ENCODE assay signal across 1 cellular context in the genomic region with DNA sequence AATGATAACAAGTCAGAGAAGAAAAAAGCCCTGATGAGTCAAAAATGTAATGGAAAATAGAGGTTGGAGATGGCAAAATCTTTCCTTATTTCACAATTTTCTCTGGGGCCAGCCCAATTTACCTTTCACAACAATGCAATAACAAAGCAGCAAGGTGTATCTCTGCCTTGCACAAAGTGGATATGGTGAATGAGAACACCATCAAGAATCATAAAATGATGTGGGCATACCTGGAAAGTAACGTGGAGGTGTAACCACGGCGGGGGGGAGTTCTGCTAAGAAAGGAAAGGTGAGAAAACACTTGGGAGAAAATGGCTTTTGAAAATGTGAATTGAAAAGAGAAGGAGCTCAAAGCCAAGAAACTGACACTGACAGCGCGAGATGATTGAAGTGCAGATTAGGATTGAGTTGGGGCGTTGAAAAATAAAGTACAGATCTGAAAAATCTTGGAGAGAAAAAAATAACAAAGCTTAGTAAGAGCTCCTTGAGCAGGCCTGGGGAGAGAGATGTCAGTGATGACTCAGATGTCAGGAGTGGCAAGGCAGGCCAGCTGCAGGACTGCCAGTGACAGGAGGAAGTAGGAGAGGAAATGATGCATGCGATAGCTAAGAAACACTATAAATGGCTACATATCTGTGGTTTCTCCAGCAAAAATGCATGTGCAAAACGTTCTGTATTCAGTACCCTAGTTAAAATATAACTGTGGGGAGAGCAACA.
A peak's percentile ranks its signal among the peaks of the same experiment; 100 is the strongest.
TF ChIP-seq lines count a peak whose summit lies in the region.

No MANE protein-coding gene starts in this region.

TF ChIP-seq in K562, 482 proteins besides CTCF, POLR2A, EP300 and RAD21 (continues in another document):
- TF ChIP-seq GABPB1 (CRISPR knock-in tag; IDR thresholded peaks at IDR 0.05): peak; percentile 19; the same call in 1 of the 2 replicates
- TF ChIP-seq ZKSCAN8 (CRISPR knock-in tag; IDR thresholded peaks at IDR 0.05): no peak; the same call in 1 of the 2 replicates
- TF ChIP-seq ZNF445 (CRISPR knock-in tag; IDR thresholded peaks at IDR 0.05; ENCODE audit: low read depth): no peak
- peak; percentile 92 for TF ChIP-seq ZNF24 (IDR thresholded peaks at IDR 0.05)
- TF ChIP-seq HMGN3 (IDR thresholded peaks at IDR 0.05; ENCODE audit: borderline replicate concordance, extremely low read depth, insufficient read length, low read depth, low read length): no peak
- TF ChIP-seq POLR3G (IDR thresholded peaks at IDR 0.05; ENCODE audit: extremely low read depth, insufficient read length, insufficient replicate concordance): no peak
- TF ChIP-seq, protein P1, sequence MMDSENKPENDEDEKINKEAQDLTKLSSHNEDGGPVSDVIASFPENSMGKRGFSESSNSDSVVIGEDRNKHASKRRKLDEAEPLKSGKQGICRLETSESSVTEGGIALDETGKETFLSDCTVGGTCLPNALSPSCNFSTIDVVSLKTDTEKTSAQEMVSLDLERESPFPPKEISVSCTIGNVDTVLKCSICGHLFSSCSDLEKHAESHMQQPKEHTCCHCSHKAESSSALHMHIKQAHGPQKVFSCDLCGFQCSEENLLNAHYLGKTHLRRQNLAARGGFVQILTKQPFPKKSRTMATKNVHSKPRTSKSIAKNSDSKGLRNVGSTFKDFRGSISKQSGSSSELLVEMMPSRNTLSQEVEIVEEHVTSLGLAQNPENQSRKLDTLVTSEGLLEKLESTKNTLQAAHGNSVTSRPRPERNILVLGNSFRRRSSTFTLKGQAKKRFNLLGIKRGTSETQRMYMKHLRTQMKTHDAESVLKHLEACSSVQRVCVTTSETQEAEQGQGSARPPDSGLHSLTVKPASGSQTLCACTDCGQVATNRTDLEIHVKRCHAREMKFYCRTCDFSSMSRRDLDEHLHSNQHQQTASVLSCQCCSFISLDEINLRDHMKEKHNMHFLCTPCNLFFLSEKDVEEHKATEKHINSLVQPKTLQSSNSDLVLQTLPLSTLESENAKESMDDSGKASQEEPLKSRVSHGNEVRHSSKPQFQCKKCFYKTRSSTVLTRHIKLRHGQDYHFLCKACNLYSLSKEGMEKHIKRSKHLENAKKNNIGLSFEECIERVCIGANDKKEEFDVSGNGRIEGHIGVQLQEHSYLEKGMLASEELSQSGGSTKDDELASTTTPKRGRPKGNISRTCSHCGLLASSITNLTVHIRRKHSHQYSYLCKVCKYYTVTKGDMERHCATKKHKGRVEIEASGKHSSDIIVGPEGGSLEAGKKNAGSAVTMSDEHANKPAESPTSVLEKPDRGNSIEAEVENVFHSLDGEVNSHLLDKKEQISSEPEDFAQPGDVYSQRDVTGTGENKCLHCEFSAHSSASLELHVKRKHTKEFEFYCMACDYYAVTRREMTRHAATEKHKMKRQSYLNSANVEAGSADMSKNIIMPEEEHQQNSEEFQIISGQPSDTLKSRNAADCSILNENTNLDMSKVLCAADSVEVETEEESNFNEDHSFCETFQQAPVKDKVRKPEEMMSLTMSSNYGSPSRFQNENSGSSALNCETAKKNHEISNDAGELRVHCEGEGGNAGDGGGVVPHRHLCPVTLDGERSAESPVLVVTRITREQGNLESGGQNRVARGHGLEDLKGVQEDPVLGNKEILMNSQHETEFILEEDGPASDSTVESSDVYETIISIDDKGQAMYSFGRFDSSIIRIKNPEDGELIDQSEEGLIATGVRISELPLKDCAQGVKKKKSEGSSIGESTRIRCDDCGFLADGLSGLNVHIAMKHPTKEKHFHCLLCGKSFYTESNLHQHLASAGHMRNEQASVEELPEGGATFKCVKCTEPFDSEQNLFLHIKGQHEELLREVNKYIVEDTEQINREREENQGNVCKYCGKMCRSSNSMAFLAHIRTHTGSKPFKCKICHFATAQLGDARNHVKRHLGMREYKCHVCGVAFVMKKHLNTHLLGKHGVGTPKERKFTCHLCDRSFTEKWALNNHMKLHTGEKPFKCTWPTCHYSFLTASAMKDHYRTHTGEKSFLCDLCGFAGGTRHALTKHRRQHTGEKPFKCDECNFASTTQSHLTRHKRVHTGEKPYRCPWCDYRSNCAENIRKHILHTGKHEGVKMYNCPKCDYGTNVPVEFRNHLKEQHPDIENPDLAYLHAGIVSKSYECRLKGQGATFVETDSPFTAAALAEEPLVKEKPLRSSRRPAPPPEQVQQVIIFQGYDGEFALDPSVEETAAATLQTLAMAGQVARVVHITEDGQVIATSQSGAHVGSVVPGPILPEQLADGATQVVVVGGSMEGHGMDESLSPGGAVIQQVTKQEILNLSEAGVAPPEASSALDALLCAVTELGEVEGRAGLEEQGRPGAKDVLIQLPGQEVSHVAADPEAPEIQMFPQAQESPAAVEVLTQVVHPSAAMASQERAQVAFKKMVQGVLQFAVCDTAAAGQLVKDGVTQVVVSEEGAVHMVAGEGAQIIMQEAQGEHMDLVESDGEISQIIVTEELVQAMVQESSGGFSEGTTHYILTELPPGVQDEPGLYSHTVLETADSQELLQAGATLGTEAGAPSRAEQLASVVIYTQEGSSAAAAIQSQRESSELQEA (IDR thresholded peaks at IDR 0.05; ENCODE audit: low read depth): no peak
- TF ChIP-seq, protein P2, sequence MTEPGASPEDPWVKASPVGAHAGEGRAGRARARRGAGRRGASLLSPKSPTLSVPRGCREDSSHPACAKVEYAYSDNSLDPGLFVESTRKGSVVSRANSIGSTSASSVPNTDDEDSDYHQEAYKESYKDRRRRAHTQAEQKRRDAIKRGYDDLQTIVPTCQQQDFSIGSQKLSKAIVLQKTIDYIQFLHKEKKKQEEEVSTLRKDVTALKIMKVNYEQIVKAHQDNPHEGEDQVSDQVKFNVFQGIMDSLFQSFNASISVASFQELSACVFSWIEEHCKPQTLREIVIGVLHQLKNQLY (CRISPR knock-in tag; conservative IDR thresholded peaks at IDR 0.05): no peak
- TF ChIP-seq TEAD4 (IDR thresholded peaks at IDR 0.05; ENCODE audit: low read length): peak; percentile 90
- no peak for TF ChIP-seq TEAD4 (CRISPR knock-in tag; IDR thresholded peaks at IDR 0.05; ENCODE audit: borderline replicate concordance)
- TF ChIP-seq BACH1 (tag; IDR thresholded peaks at IDR 0.05): peak; percentile 51
- TF ChIP-seq MAFF (IDR thresholded peaks at IDR 0.05; ENCODE audit: low read length): peak; percentile 41
- peak in 1 of 2 experiments; percentile 83; a peak in 2 of 4 replicates for TF ChIP-seq TBL1XR1 (IDR thresholded peaks at IDR 0.05; ENCODE audit: low read length in 2 of 2)
- TF ChIP-seq TAL1 (IDR thresholded peaks at IDR 0.05): peak; percentile 78
- TF ChIP-seq ATF2 (CRISPR knock-in tag; IDR thresholded peaks at IDR 0.05): no peak
- TF ChIP-seq HDAC1 (IDR thresholded peaks at IDR 0.05): peak in 1 of 2 experiments; percentile 93; a peak in 2 of 4 replicates
- TF ChIP-seq MTA2 (IDR thresholded peaks at IDR 0.05; ENCODE audit: low read depth): peak; percentile 53; the same call in 1 of the 2 replicates
- no peak for TF ChIP-seq ZNF212 (CRISPR knock-in tag; IDR thresholded peaks at IDR 0.05)
- no peak for TF ChIP-seq ASH1L (IDR thresholded peaks at IDR 0.05; ENCODE audit: borderline replicate concordance, low read depth, partially characterized antibody)
- TF ChIP-seq NR2C2 (CRISPR knock-in tag; IDR thresholded peaks at IDR 0.05): no peak
- TF ChIP-seq NR2C2 (tag; IDR thresholded peaks at IDR 0.05): peak; percentile 31; the same call in 1 of the 2 replicates
- no peak for TF ChIP-seq ZNF197 (CRISPR knock-in tag; IDR thresholded peaks at IDR 0.05; ENCODE audit: low read depth)
- TF ChIP-seq PPARD (CRISPR knock-in tag; IDR thresholded peaks at IDR 0.05): no peak
- no peak for TF ChIP-seq ZBED1 (IDR thresholded peaks at IDR 0.05)
- TF ChIP-seq NR2F6 (CRISPR knock-in tag; IDR thresholded peaks at IDR 0.05): no peak
- TF ChIP-seq TEAD2 (tag; IDR thresholded peaks at IDR 0.05): no peak
- TF ChIP-seq, protein P3, sequence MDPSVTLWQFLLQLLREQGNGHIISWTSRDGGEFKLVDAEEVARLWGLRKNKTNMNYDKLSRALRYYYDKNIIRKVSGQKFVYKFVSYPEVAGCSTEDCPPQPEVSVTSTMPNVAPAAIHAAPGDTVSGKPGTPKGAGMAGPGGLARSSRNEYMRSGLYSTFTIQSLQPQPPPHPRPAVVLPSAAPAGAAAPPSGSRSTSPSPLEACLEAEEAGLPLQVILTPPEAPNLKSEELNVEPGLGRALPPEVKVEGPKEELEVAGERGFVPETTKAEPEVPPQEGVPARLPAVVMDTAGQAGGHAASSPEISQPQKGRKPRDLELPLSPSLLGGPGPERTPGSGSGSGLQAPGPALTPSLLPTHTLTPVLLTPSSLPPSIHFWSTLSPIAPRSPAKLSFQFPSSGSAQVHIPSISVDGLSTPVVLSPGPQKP (CRISPR knock-in tag; IDR thresholded peaks at IDR 0.05): no peak
- TF ChIP-seq DACH1 (IDR thresholded peaks at IDR 0.05; ENCODE audit: partially characterized antibody): peak; percentile 75
- TF ChIP-seq HOMEZ (CRISPR knock-in tag; IDR thresholded peaks at IDR 0.05): no peak
- no peak for TF ChIP-seq ZNF174 (CRISPR knock-in tag; IDR thresholded peaks at IDR 0.05)
- TF ChIP-seq PCBP2 (IDR thresholded peaks at IDR 0.05; ENCODE audit: low read depth, low read length, poor library complexity, severe bottlenecking): no peak
- TF ChIP-seq HDGF (IDR thresholded peaks at IDR 0.05): no peak
- no peak for TF ChIP-seq STAG1 (CRISPR knock-in tag; IDR thresholded peaks at IDR 0.05; ENCODE audit: borderline replicate concordance)
- TF ChIP-seq ZNF589 (CRISPR knock-in tag; IDR thresholded peaks at IDR 0.05; ENCODE audit: low read depth): no peak
- TF ChIP-seq RBBP5 (IDR thresholded peaks at IDR 0.05; ENCODE audit: borderline replicate concordance, insufficient read depth, low read length, poor library complexity, severe bottlenecking): no peak
- no peak; the same call in 1 of the 2 replicates for TF ChIP-seq GTF2E2 (tag; IDR thresholded peaks at IDR 0.05)
- no peak for TF ChIP-seq RB1 (IDR thresholded peaks at IDR 0.05; ENCODE audit: low read depth)
- no peak for TF ChIP-seq ELF4 (CRISPR knock-in tag; IDR thresholded peaks at IDR 0.05)
- TF ChIP-seq, protein P4, sequence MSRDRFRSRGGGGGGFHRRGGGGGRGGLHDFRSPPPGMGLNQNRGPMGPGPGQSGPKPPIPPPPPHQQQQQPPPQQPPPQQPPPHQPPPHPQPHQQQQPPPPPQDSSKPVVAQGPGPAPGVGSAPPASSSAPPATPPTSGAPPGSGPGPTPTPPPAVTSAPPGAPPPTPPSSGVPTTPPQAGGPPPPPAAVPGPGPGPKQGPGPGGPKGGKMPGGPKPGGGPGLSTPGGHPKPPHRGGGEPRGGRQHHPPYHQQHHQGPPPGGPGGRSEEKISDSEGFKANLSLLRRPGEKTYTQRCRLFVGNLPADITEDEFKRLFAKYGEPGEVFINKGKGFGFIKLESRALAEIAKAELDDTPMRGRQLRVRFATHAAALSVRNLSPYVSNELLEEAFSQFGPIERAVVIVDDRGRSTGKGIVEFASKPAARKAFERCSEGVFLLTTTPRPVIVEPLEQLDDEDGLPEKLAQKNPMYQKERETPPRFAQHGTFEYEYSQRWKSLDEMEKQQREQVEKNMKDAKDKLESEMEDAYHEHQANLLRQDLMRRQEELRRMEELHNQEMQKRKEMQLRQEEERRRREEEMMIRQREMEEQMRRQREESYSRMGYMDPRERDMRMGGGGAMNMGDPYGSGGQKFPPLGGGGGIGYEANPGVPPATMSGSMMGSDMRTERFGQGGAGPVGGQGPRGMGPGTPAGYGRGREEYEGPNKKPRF (IDR thresholded peaks at IDR 0.05; ENCODE audit: low read depth, low read length): no peak
- TF ChIP-seq ZNF785 (CRISPR knock-in tag; IDR thresholded peaks at IDR 0.05): no peak
- no peak for TF ChIP-seq KLF10 (CRISPR knock-in tag; IDR thresholded peaks at IDR 0.05)
- peak; percentile 68; the same call in 1 of the 2 replicates for TF ChIP-seq STAT5A (IDR thresholded peaks at IDR 0.05; ENCODE audit: borderline replicate concordance, low read length)
- TF ChIP-seq ZNF717 (CRISPR knock-in tag; IDR thresholded peaks at IDR 0.05): no peak
- TF ChIP-seq, protein P5, sequence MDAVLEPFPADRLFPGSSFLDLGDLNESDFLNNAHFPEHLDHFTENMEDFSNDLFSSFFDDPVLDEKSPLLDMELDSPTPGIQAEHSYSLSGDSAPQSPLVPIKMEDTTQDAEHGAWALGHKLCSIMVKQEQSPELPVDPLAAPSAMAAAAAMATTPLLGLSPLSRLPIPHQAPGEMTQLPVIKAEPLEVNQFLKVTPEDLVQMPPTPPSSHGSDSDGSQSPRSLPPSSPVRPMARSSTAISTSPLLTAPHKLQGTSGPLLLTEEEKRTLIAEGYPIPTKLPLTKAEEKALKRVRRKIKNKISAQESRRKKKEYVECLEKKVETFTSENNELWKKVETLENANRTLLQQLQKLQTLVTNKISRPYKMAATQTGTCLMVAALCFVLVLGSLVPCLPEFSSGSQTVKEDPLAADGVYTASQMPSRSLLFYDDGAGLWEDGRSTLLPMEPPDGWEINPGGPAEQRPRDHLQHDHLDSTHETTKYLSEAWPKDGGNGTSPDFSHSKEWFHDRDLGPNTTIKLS (IDR thresholded peaks at IDR 0.05; ENCODE audit: borderline replicate concordance, low read depth): no peak
- TF ChIP-seq HNRNPK (IDR thresholded peaks at IDR 0.05; ENCODE audit: low read depth, low read length, poor library complexity, severe bottlenecking): no peak
- TF ChIP-seq ZNF146 (CRISPR knock-in tag; IDR thresholded peaks at IDR 0.05; ENCODE audit: unreplicated experiment): no peak
- TF ChIP-seq, protein P6, sequence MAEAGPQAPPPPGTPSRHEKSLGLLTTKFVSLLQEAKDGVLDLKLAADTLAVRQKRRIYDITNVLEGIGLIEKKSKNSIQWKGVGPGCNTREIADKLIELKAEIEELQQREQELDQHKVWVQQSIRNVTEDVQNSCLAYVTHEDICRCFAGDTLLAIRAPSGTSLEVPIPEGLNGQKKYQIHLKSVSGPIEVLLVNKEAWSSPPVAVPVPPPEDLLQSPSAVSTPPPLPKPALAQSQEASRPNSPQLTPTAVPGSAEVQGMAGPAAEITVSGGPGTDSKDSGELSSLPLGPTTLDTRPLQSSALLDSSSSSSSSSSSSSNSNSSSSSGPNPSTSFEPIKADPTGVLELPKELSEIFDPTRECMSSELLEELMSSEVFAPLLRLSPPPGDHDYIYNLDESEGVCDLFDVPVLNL (CRISPR knock-in tag; IDR thresholded peaks at IDR 0.05; ENCODE audit: low read depth): no peak
- TF ChIP-seq ESRRB (CRISPR knock-in tag; IDR thresholded peaks at IDR 0.05; ENCODE audit: borderline replicate concordance): no peak
- no peak for TF ChIP-seq ZSCAN29 (IDR thresholded peaks at IDR 0.05)
